2 cellular contexts compared by ENCODE assay signal in genomic region chr12:53173085-53173715, GRCh38.
TF ChIP-seq lines count a peak whose summit lies in the region.

No MANE protein-coding gene starts in this region.

TF ChIP-seq in A549, 52 proteins besides CTCF, POLR2A, EP300 and RAD21 (continued from another document):
- TF ChIP-seq EHMT2 (IDR thresholded peaks at IDR 0.05; ENCODE audit: low read depth) (no peak), MAX (IDR thresholded peaks at IDR 0.05) (no peak), MAZ (IDR thresholded peaks at IDR 0.05; ENCODE audit: borderline replicate concordance, low read depth, low read length) (no peak), ZC3H11A (IDR thresholded peaks at IDR 0.05) (no peak), HES2 (IDR thresholded peaks at IDR 0.05) (no peak), HDAC2 (IDR thresholded peaks at IDR 0.05) (no peak), CEBPB (IDR thresholded peaks at IDR 0.05) (no peak), HOXB5 (CRISPR knock-in tag; IDR thresholded peaks at IDR 0.05) (no peak), EHF (CRISPR knock-in tag; IDR thresholded peaks at IDR 0.05) (no peak), CBX8 (IDR thresholded peaks at IDR 0.05) (no peak), ZFP36 (IDR thresholded peaks at IDR 0.05; ENCODE audit: borderline replicate concordance, partially characterized antibody) (no peak), KDM1A (IDR thresholded peaks at IDR 0.05; ENCODE audit: low read depth) (no peak)
TF ChIP-seq in A549: peak in this region for 0.

TF ChIP-seq in HEK293, 187 proteins besides CTCF, POLR2A, EP300 and RAD21 (continued from another document):
- TF ChIP-seq ZNF366 (tag by site-specific recombination; conservative IDR thresholded peaks at IDR 0.05) (peak; percentile 91), REPIN1 (tag by site-specific recombination; IDR thresholded peaks at IDR 0.05; ENCODE audit: low read depth) (no peak), SALL2 (tag by site-specific recombination; IDR thresholded peaks at IDR 0.05; ENCODE audit: borderline replicate concordance) (no peak), ZIC2 (tag by site-specific recombination; IDR thresholded peaks at IDR 0.05) (peak; percentile 45), ZBTB21 (tag by site-specific recombination; IDR thresholded peaks at IDR 0.05) (0 out of 2 replicates have a peak, but pooled peaks have one; percentile 16), ZNF600 (tag by site-specific recombination; IDR thresholded peaks at IDR 0.05) (peak; percentile 97), PRDM10 (tag by site-specific recombination; IDR thresholded peaks at IDR 0.05) (peak; percentile 63), PRDM1 (tag by site-specific recombination; IDR thresholded peaks at IDR 0.05) (peak; percentile 92)
